ENCODE assay signal across 15 cellular contexts in the genomic region with DNA sequence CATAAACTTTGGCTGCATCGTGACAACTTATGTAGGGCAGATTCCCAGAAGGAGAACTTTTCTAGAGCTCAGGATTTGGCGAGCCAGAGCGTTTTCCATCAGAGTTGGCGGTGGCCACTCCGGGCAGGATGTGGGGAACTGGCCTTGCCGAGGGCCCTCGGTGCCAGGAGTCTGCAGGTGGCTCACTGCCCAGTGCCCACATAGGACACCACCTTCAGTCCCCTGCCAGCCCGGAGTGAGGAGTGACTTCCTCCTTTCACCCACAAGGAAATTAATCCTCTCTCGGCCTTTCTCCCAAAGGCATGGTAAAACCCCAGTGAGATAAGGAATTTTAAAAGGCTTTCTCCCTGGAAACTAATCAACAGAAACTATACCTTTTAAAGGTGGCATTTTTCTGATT. TPM values are rescaled to one million over a fixed set of nuclear protein-coding genes. Genes with fewer than 3 reads are reported as not detected.
DNase-seq lines count a peak whose midpoint lies in the region; ATAC-seq and TF ChIP-seq lines count a peak whose summit lies in the region.
"Had no signal": no experiment of that assay in that cellular context is flagged by ENCODE, and none has a peak within 500 bp of the region (broad histone marks: within the 10 kb centered on the region; RNA-seq: fewer than 3 reads in every experiment).

No MANE protein-coding gene starts in this region.

- H3K9ac ChIP-seq in colonic mucosa (ENCODE audit: low read depth in 2 of 2, low read length in 2 of 2), result peak overlapping the region in 1 of 2 donors; percentile 55

- H3K36me3 ChIP-seq in right atrium auricular region (no peaks in the 10 kb centered on the region), colonic mucosa (no peaks in the 10 kb centered on the region), mucosa of descending colon (ENCODE audit: low read depth) (no peaks in the 10 kb centered on the region)

- H3K27ac ChIP-seq in right atrium auricular region (no peak overlapping the region), colonic mucosa (peak overlapping the region; percentile 81)

- TF ChIP-seq CTCF in right atrium auricular region (IDR thresholded peaks at IDR 0.05) (no peak), colonic mucosa (IDR thresholded peaks at IDR 0.05) (no peak), mucosa of descending colon (IDR thresholded peaks at IDR 0.05) (no peak)

- H3K4me3 ChIP-seq in right atrium auricular region (no peak overlapping the region), colonic mucosa (no peak overlapping the region), mucosa of descending colon (no peak overlapping the region)

- DNase-seq in Right ventricle myocardium inferior (ENCODE audit: missing footprints) (peak; percentile 83), right atrium auricular region (ENCODE audit: low spot score) (no peak), colonic mucosa (peak; percentile 81), mucosa of descending colon (peak; percentile 72 to 86 (median 78)), NCI-H1105 treated with DMSO at 0.1 percent for 48 hours (lab: John Stamatoyannopoulos, UW) (no peak), Kasumi-1 (lab: John Stamatoyannopoulos, UW) (no peak)
- DNase-seq: ACHN, cortex of kidney, DND-41, immature natural killer cell, trophoblast cell had no signal

- peak; percentile 92 for ATAC-seq in Right ventricle myocardium inferior
- peak; percentile 88 for ATAC-seq in mucosa of descending colon
- no peak for ATAC-seq in HG02840 (IDR thresholded peaks at IDR 0.05; ENCODE audit: low FRiP score, unreplicated experiment)
- no peak for ATAC-seq in GM21423 (IDR thresholded peaks at IDR 0.05; ENCODE audit: unreplicated experiment)

- H3K4me1 ChIP-seq in right atrium auricular region (peaks cover 0 to 9% of the 10 kb centered on the region in 2 donors), colonic mucosa (peaks cover 9% of the 10 kb centered on the region), mucosa of descending colon (ENCODE audit: low read depth) (peaks cover 30% of the 10 kb centered on the region)

- H3K9me3 ChIP-seq in right atrium auricular region (no peaks in the 10 kb centered on the region), colonic mucosa (no peaks in the 10 kb centered on the region), mucosa of descending colon (no peaks in the 10 kb centered on the region)

- intact Hi-C loops in Right ventricle myocardium inferior (cut with DNase I) (no loop called here), colonic mucosa (cut with DNase I) (no loop called here), mucosa of descending colon (cut with DNase I, micrococcal nuclease) (no loop called here)

- no peaks in the 10 kb centered on the region for H3K27me3 ChIP-seq in right atrium auricular region
- no peaks in the 10 kb centered on the region for H3K27me3 ChIP-seq in colonic mucosa

RNA-seq across cellular contexts. Expression of a gene that starts 1.6 kb away (rescaled TPM):
- total RNA-seq in Right ventricle myocardium inferior (0.60 TPM), right atrium auricular region (not detected), colonic mucosa (100 to 1,000 TPM; 118 to 160 TPM), mucosa of descending colon (10 to 100 TPM; 10.7 to 93.5 (median 23.1) TPM)
- total RNA-seq: activated CD8-positive, alpha-beta memory T cell treated with anti-CD3 and anti-CD28 coated beads for 36 hours; NCI-H460 had no signal

RNA-seq across cellular contexts. Expression of a gene that starts 21.3 kb away (rescaled TPM):
- total RNA-seq in Right ventricle myocardium inferior, result 17.7 TPM
- 10 to 100 TPM; 20.7 to 34.8 TPM for total RNA-seq in right atrium auricular region
- total RNA-seq in colonic mucosa, result 10 to 100 TPM; 66.1 to 97.0 TPM
- total RNA-seq in mucosa of descending colon, result 10 to 100 TPM; 31.5 to 52.0 (median 48.2) TPM

RNA-seq across cellular contexts. Expression of a gene that starts 27.1 kb away (rescaled TPM):
- total RNA-seq in Right ventricle myocardium inferior (26.7 TPM), right atrium auricular region (10 to 100 TPM; 17.7 to 29.0 TPM), colonic mucosa (10 to 100 TPM; 45.7 to 90.2 TPM), mucosa of descending colon (10 to 100 TPM; 70.4 to 79.0 (median 74.3) TPM)

RNA-seq across cellular contexts. Expression of a gene that starts 57.9 kb away (rescaled TPM):
- total RNA-seq in Right ventricle myocardium inferior (1.5 TPM), right atrium auricular region (1 to 10 TPM; 1.5 to 4.0 TPM), colonic mucosa (100 to 1,000 TPM in 1 of 2 donors, 10 to 100 TPM in 1; 91.8 to 125 TPM), mucosa of descending colon (10 to 100 TPM; 48.8 to 98.2 (median 96.6) TPM)

Comparison
In these comparisons a context has a peak if more than half of its experiments do, and no peak if none do; other contexts are left out.
1. DNase-seq: peak in Right ventricle myocardium inferior (single experiment), colonic mucosa (single experiment) and mucosa of descending colon (3 of 3); none in right atrium auricular region (single experiment), NCI-H1105 treated with DMSO at 0.1 percent for 48 hours (single experiment) and Kasumi-1 (0 of 2).
2. ATAC-seq: peak in Right ventricle myocardium inferior (single experiment) and mucosa of descending colon (single experiment); none in HG02840 (single experiment) and GM21423 (single experiment).